In genomic region chr6:26543953-26544352, GRCh38 we compare ENCODE assay signal across 9 cellular contexts. TPM values are rescaled to one million over a fixed set of nuclear protein-coding genes. Genes with fewer than 3 reads are reported as not detected.
DNase-seq lines count a peak whose midpoint lies in the region; ATAC-seq and TF ChIP-seq lines count a peak whose summit lies in the region.
"Had no signal": no experiment of that assay in that cellular context is flagged by ENCODE, and none has a peak within 500 bp of the region (broad histone marks: within the 10 kb centered on the region; RNA-seq: fewer than 3 reads in every experiment).

No MANE protein-coding gene starts in this region.

- TF ChIP-seq CTCF in AG04450 (IDR thresholded peaks at IDR 0.05; ENCODE audit: low read depth, low read length) (peak; percentile 52), GM12872 (IDR thresholded peaks at IDR 0.05; ENCODE audit: insufficient read depth, low read depth, low read length) (peak; percentile 61), glutamatergic neuron (IDR thresholded peaks at IDR 0.05; ENCODE audit: partially characterized antibody, unreplicated experiment) (peak; percentile 65)

- peak overlapping the region; percentile 9 to 64 for H3K27ac Mint-ChIP-seq in T-cell
- no peak overlapping the region for H3K27ac Mint-ChIP-seq in glutamatergic neuron (ENCODE audit: unreplicated experiment)

- no peak overlapping the region for H3K4me3 Mint-ChIP-seq in T-cell
- H3K4me3 Mint-ChIP-seq in glutamatergic neuron (ENCODE audit: unreplicated experiment), result no peak overlapping the region

- H3K4me1 Mint-ChIP-seq in T-cell (peaks cover 41 to 52% (median 45%) of the 10 kb centered on the region in 3 donors), glutamatergic neuron (ENCODE audit: low read depth, unreplicated experiment) (peaks cover 12% of the 10 kb centered on the region)

- no peaks in the 10 kb centered on the region for H3K9me3 ChIP-seq in AG04450 (ENCODE audit: control insufficient read depth, insufficient read depth, low read length)

- POLR2A ChIA-PET in AG04450 (lab: Yijun Ruan, JAX), result interaction anchor here (0.6 kb wide), 1 partner anchor 11 kb away, joined by 5 read pairs; no protein-coding TSS in a partner anchor
- POLR2A ChIA-PET in T-cell (lab: Charles Lee), result interaction anchor here in 1 of 2 donors (0.6 kb wide), 1 partner anchor 1267 kb away, joined by 3 read pairs; no protein-coding TSS in a partner anchor

- H3K27me3 ChIP-seq in AG04450 (ENCODE audit: control insufficient read depth, insufficient read depth, low read length), result no peaks in the 10 kb centered on the region

- peak; percentile 68 to 81 (median 70) for ATAC-seq in T-cell (replicated peaks in 1 of 4)
- no peak for ATAC-seq in GM21619 (IDR thresholded peaks at IDR 0.05; ENCODE audit: unreplicated experiment)

- H3K36me3 Mint-ChIP-seq in T-cell (peaks cover 47% of the 10 kb centered on the region), glutamatergic neuron (ENCODE audit: unreplicated experiment) (no peaks in the 10 kb centered on the region)

- H3K4me3 ChIP-seq in AG04450 (ENCODE audit: low read depth, low read length), result no peak overlapping the region

- DNase-seq in AG04450 (ENCODE audit: low read depth, low spot score) (no peak), T-cell (no peak), glutamatergic neuron (no peak), occipital lobe (lab: John Stamatoyannopoulos, UW) (no peak), NCI-H345 treated with DMSO at 0.1 percent for 48 hours (lab: John Stamatoyannopoulos, UW; ENCODE audit: unreplicated experiment) (no peak)
- no peak for DNase-seq in stimulated activated CD4-positive, alpha-beta T cell treated with anti-CD3 and anti-CD28 coated beads, Interleukin-1b, Interleukin-23, amount 100 ng/mL, for 48 hours

- CTCF ChIA-PET in AG04450 (lab: Charles Lee), result interaction anchor here (0.5 kb wide), 1 partner anchor 52 kb away, joined by 3 read pairs; no protein-coding TSS in a partner anchor
- CTCF ChIA-PET in T-cell (lab: Charles Lee), result interaction anchor here in 1 of 2 donors (0.7 kb wide), 1 partner anchor 29 kb away, joined by 7 read pairs; no protein-coding TSS in a partner anchor

- H3K27ac ChIP-seq in AG04450 (ENCODE audit: low read depth, low read length), result no peak overlapping the region

- H3K27me3 Mint-ChIP-seq in T-cell (no peaks in the 10 kb centered on the region), glutamatergic neuron (ENCODE audit: unreplicated experiment) (peaks cover 4% of the 10 kb centered on the region)

- H3K9me3 Mint-ChIP-seq in T-cell (no peaks in the 10 kb centered on the region), glutamatergic neuron (ENCODE audit: unreplicated experiment) (peaks cover 4% of the 10 kb centered on the region)

RNA-seq across cellular contexts. Expression of gene HMGN4, which starts 5.8 kb away (rescaled TPM):
- 59.0 and 72.3 TPM in 2 replicates for polyA plus RNA-seq in AG04450 (2011; rRNA removed)
- polyA minus RNA-seq in AG04450 (2011; rRNA and poly(A)+ RNA removed), result 18.6 and 27.4 TPM in 2 replicates
- total RNA-seq in T-cell (10 to 100 TPM; 49.2 to 92.5 (median 62.7) TPM), glutamatergic neuron (ENCODE audit: unreplicated experiment) (56.9 TPM), occipital lobe (65.8 TPM)

RNA-seq across cellular contexts. Expression of gene BTN1A1, which starts 43.9 kb away (rescaled TPM):
- 0.04 TPM in 1 of 2 replicates, not detected in the other for polyA plus RNA-seq in AG04450 (2011; rRNA removed)
- polyA minus RNA-seq in AG04450 (2011; rRNA and poly(A)+ RNA removed), result not detected in 2 replicates
- total RNA-seq in T-cell, result not detected
- not detected for total RNA-seq in glutamatergic neuron (ENCODE audit: unreplicated experiment)
- total RNA-seq in occipital lobe, result not detected
- total RNA-seq: renal cortical epithelial cell had no signal

RNA-seq across cellular contexts. Expression of gene ABT1, which starts 52.8 kb away (rescaled TPM):
- 12.8 and 14.9 TPM in 2 replicates for polyA plus RNA-seq in AG04450 (2011; rRNA removed)
- 9.6 and 9.7 TPM in 2 replicates for polyA minus RNA-seq in AG04450 (2011; rRNA and poly(A)+ RNA removed)
- total RNA-seq in T-cell (10 to 100 TPM; 27.6 to 36.4 (median 35.6) TPM), glutamatergic neuron (ENCODE audit: unreplicated experiment) (15.9 TPM), occipital lobe (10.9 TPM)
